23 cellular contexts compared by ENCODE assay signal in genomic region chr3:63492464-63492863, GRCh38.
"Had no signal": no experiment of that assay in that cellular context is flagged by ENCODE, and none has a peak within 500 bp of the region (broad histone marks: within the 10 kb centered on the region; RNA-seq: fewer than 3 reads in every experiment).

No MANE protein-coding gene starts in this region.

- H3K4me3 Mint-ChIP-seq: naive thymus-derived CD4-positive, alpha-beta T cell; stimulated activated memory B cell treated with anti-CD40 and anti-IgM and Interleukin-4, amounts not matched to agents 10 μg/mL and 1 μg/mL and 100 μg/mL, for 72 hours had no signal

- H3K4me1 Mint-ChIP-seq: naive thymus-derived CD4-positive, alpha-beta T cell; stimulated activated memory B cell treated with anti-CD40 and anti-IgM and Interleukin-4, amounts not matched to agents 10 μg/mL and 1 μg/mL and 100 μg/mL, for 72 hours had no signal

- H3K4me3 ChIP-seq: ascending aorta, breast epithelium, gastrocnemius medialis, left ventricle myocardium inferior, pancreas, sigmoid colon, thoracic aorta, upper lobe of left lung had no signal

- H3K27me3 Mint-ChIP-seq: stimulated activated memory B cell treated with anti-CD40 and anti-IgM and Interleukin-4, amounts not matched to agents 10 μg/mL and 1 μg/mL and 100 μg/mL, for 72 hours had no signal

- FAIRE-seq: kidney, pancreas had no signal

- H3K4me1 ChIP-seq: ascending aorta, breast epithelium, gastrocnemius medialis, left ventricle myocardium inferior, pancreas, sigmoid colon, upper lobe of left lung had no signal

- DNase-seq: activated CD4-positive, alpha-beta T cell treated with anti-CD3 and anti-CD28 coated beads, Interleukin-2, amount 50 U/mL, for 1 hour; activated CD4-positive, CD25-positive, alpha-beta regulatory T cell treated with anti-CD3 and anti-CD28 coated beads, Interleukin-2, amount 50 U/mL, for 72 hours; activated CD8-positive, alpha-beta memory T cell treated with anti-CD3 and anti-CD28 coated beads, Interleukin-2, amount 50 U/mL, for 4 hours; activated effector memory CD4-positive, alpha-beta T cell treated with anti-CD3 and anti-CD28 coated beads, Interleukin-2, amount 50 U/mL, for 16 hours; activated naive CD4-positive, alpha-beta T cell treated with anti-CD3 and anti-CD28 coated beads, Interleukin-2, amount 50 U/mL, for 16 hours; activated T-cell treated with anti-CD3 and anti-CD28 coated beads, Interleukin-2, amount 50 U/mL, for 48 hours; cerebellar nuclear complex; cortex of kidney; effector CD4-positive, alpha-beta T cell; gastrocnemius medialis; kidney; left ventricle myocardium inferior; mammary epithelial cell; naive thymus-derived CD4-positive, alpha-beta T cell; pancreas; sigmoid colon; stimulated activated CD4-positive, alpha-beta T cell treated with anti-CD3 and anti-CD28 coated beads, Interleukin-4, amount 100 ng/mL, for 4 hours; upper lobe of left lung had no signal

- H3K9me3 ChIP-seq: ascending aorta, breast epithelium, gastrocnemius medialis, left ventricle myocardium inferior, neutrophil, pancreas, sigmoid colon, thoracic aorta, upper lobe of left lung had no signal

- H3K27me3 ChIP-seq: ascending aorta, breast epithelium, gastrocnemius medialis, neutrophil, pancreas, sigmoid colon, upper lobe of left lung had no signal

- H3K36me3 ChIP-seq: ascending aorta, breast epithelium, gastrocnemius medialis, left ventricle myocardium inferior, neutrophil, pancreas, sigmoid colon, thoracic aorta, upper lobe of left lung had no signal

- H3K9me3 Mint-ChIP-seq: stimulated activated memory B cell treated with anti-CD40 and anti-IgM and Interleukin-4, amounts not matched to agents 10 μg/mL and 1 μg/mL and 100 μg/mL, for 72 hours had no signal

- H3K36me3 Mint-ChIP-seq: naive thymus-derived CD4-positive, alpha-beta T cell; stimulated activated memory B cell treated with anti-CD40 and anti-IgM and Interleukin-4, amounts not matched to agents 10 μg/mL and 1 μg/mL and 100 μg/mL, for 72 hours had no signal

- H3K27ac Mint-ChIP-seq: naive thymus-derived CD4-positive, alpha-beta T cell; stimulated activated memory B cell treated with anti-CD40 and anti-IgM and Interleukin-4, amounts not matched to agents 10 μg/mL and 1 μg/mL and 100 μg/mL, for 72 hours had no signal
